ENCODE assay signal across 8 cellular contexts in genomic region chr7:141738592-141739013, GRCh38. TPM values are rescaled to one million over a fixed set of nuclear protein-coding genes. Genes with fewer than 3 reads are reported as not detected.
DNase-seq lines count a peak whose midpoint lies in the region; ATAC-seq and TF ChIP-seq lines count a peak whose summit lies in the region.

No MANE protein-coding gene starts in this region.

- H3K4me1 ChIP-seq in PC-9 (replicated peaks; ENCODE audit: insufficient read depth) = peaks cover 27% of the 10 kb centered on the region
- peaks cover 15 to 37% (median 25%) of the 10 kb centered on the region in 4 donors for H3K4me1 ChIP-seq in esophagus muscularis mucosa

- no peak for TF ChIP-seq EP300 in esophagus muscularis mucosa (IDR thresholded peaks at IDR 0.05)

- H3K36me3 ChIP-seq in PC-9 (ENCODE audit: low read depth) (peaks cover 30% of the 10 kb centered on the region), esophagus muscularis mucosa (peaks cover 21 to 38% (median 34%) of the 10 kb centered on the region in 4 donors)

- peaks cover 31% of the 10 kb centered on the region for H3K79me2 ChIP-seq in PC-9 (ENCODE audit: low read depth)

- no peaks in the 10 kb centered on the region for H3K9me3 ChIP-seq in PC-9 (ENCODE audit: insufficient read depth, low read depth)
- no peaks in the 10 kb centered on the region for H3K9me3 ChIP-seq in esophagus muscularis mucosa

- POLR2A ChIA-PET in PC-9 (lab: Charles Lee; ENCODE audit: unreplicated experiment) = interaction anchor here (0.6 to 1.3 kb wide), 3 partner anchors 75 to 1573 kb away, joined by 6 to 8 read pairs (median 7); no protein-coding TSS in a partner anchor

- CTCF ChIA-PET in PC-9 (lab: Charles Lee) = interaction anchor here (1.8 kb wide), 1 partner anchor 89 kb away, joined by 9 read pairs; no protein-coding TSS in a partner anchor

- H3K4me3 ChIP-seq in PC-9 (peak overlapping the region; percentile 100), esophagus muscularis mucosa (peak overlapping the region; percentile 76 to 78 (median 77)), retinal pigment epithelial cell (ENCODE audit: low read length) (peak overlapping the region; percentile 84)

- no peak for TF ChIP-seq POLR2A in esophagus muscularis mucosa (IDR thresholded peaks at IDR 0.05; ENCODE audit: low read depth)

- DNase-seq in PC-9 (no peak), esophagus muscularis mucosa (ENCODE audit: extremely low spot score) (no peak), retinal pigment epithelial cell (ENCODE audit: low read depth) (no peak), HK-2 (ENCODE audit: unreplicated experiment) (no peak), globus pallidus (ENCODE audit: low spot score) (no peak), COLO668 (lab: John Stamatoyannopoulos, UW; ENCODE audit: unreplicated experiment) (no peak)

- peak overlapping the region; percentile 97 for H3K4me2 ChIP-seq in PC-9

- ATAC-seq in HG03095 (IDR thresholded peaks at IDR 0.05; ENCODE audit: unreplicated experiment) = no peak

- H3K27me3 ChIP-seq in PC-9 (ENCODE audit: insufficient read depth, low read depth) = no peaks in the 10 kb centered on the region
- no peaks in the 10 kb centered on the region for H3K27me3 ChIP-seq in esophagus muscularis mucosa

- peak overlapping the region; percentile 73 for H3K27ac ChIP-seq in PC-9
- H3K27ac ChIP-seq in esophagus muscularis mucosa (replicated peaks in 1 of 4) = peak overlapping the region; percentile 81 to 83 (median 82)

- no peaks in the 10 kb centered on the region for H3K9me2 ChIP-seq in PC-9 (ENCODE audit: insufficient read depth)

- 1% methylated on average over 6 of the region's 6 CpGs for WGBS in esophagus muscularis mucosa

- H2AFZ ChIP-seq in PC-9 = peak overlapping the region; percentile 86

- H4K20me1 ChIP-seq in PC-9 (ENCODE audit: insufficient read depth) = 0 out of 2 replicates have a peak, but pooled peaks cover 5% of the 10 kb centered on the region

- intact Hi-C loops in PC-9 (cut with micrococcal nuclease; ENCODE audit: unreplicated experiment) = loop anchor here (1.0 to 2.0 kb wide), 6 partner anchors 36 to 723 kb away; partner anchors contain the start of genes AGK and DENND11
- intact Hi-C loops in esophagus muscularis mucosa (cut with DNase I) = loop anchor here (5.0 kb wide), 1 partner anchor 36 kb away; the partner anchor contains the start of gene DENND11

- peaks cover 3% of the 10 kb centered on the region; the same call in 1 of the 2 replicates for H3F3A ChIP-seq in PC-9 (ENCODE audit: insufficient read depth, low read depth)

- TF ChIP-seq CTCF in GM12874 (IDR thresholded peaks at IDR 0.05; ENCODE audit: insufficient read depth, low read depth, low read length) (peak; percentile 25; the same call in 1 of the 2 replicates), PC-9 (conservative IDR thresholded peaks at IDR 0.05) (no peak; the same call in 1 of the 2 replicates), esophagus muscularis mucosa (IDR thresholded peaks at IDR 0.05) (no peak), retinal pigment epithelial cell (conservative IDR thresholded peaks at IDR 0.05; ENCODE audit: low read depth, low read length) (peak; percentile 43)

- BruUV-seq in PC-9 (replicated peaks; lab: Mats Ljungman, UMichigan) = TSS peak; percentile 66

RNA-seq across cellular contexts. Expression of gene SSBP1, which starts 0.4 kb away (rescaled TPM):
- total RNA-seq in PC-9 (2021) (150 and 193 TPM in 2 replicates), esophagus muscularis mucosa (100 to 1,000 TPM; 105 to 122 (median 114) TPM)

RNA-seq across cellular contexts. Expression of gene TAS2R3, which starts 25.3 kb away (rescaled TPM):
- total RNA-seq in PC-9 (2021) = 2.0 and 2.3 TPM in 2 replicates
- total RNA-seq in esophagus muscularis mucosa = 1 to 10 TPM in 1 of 4 donors, not detected in 3; 2.1 TPM

RNA-seq across cellular contexts. Expression of gene WEE2, which starts 30.4 kb away (rescaled TPM):
- total RNA-seq in PC-9 (2021) (not detected in 2 replicates), esophagus muscularis mucosa (not detected)

RNA-seq across cellular contexts. Expression of gene DENND11, which starts 36.6 kb away (rescaled TPM):
- total RNA-seq in PC-9 (2021) (49.4 and 55.6 TPM in 2 replicates), esophagus muscularis mucosa (10 to 100 TPM; 14.9 to 25.4 (median 16.3) TPM)

RNA-seq across cellular contexts. Expression of gene TAS2R4, which starts 37.9 kb away (rescaled TPM):
- total RNA-seq in PC-9 (2021) (0.65 and 1.4 TPM in 2 replicates), esophagus muscularis mucosa (1 to 10 TPM in 2 of 4 donors, under 1 TPM in 1, not detected in 1; 0.33 to 1.3 (median 1.2) TPM)

Comparison
In these comparisons a context has a peak if more than half of its experiments do, and no peak if none do; other contexts are left out.
1. CTCF ChIP-seq: peak in GM12874 (single experiment) and retinal pigment epithelial cell (single experiment); none in PC-9 (single experiment) and esophagus muscularis mucosa (0 of 3).
2. Peak in every context shown above with its lines, with median percentiles within 50 percentile points of each other: H3K4me3 ChIP-seq.